In the genomic region with DNA sequence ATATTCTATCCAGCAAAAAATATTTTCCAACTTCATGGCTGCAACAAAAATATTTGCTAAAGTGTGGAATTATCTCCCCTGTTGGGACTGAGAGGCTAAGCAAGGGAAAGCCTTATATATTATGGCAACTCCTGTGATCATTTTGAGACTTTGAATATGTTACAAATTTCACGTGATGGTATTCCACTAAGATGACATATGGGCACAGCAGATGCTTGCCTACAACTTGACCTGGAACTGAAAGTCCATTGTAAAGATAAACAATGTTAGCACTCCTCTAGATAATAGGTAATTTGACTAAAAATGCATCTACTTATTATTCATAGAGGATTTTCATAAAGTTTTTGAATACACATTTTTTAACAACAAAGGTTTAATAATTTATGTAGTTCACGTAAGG, we compare ENCODE assay signal across 24 cellular contexts.
"Had no signal": no experiment of that assay in that cellular context is flagged by ENCODE, and none has a peak within 500 bp of the region (broad histone marks: within the 10 kb centered on the region; RNA-seq: fewer than 3 reads in every experiment).

No MANE protein-coding gene starts in this region.

- H3K4me3 Mint-ChIP-seq: T-cell had no signal

- H3K36me3 Mint-ChIP-seq: T-cell had no signal

- H3K27ac Mint-ChIP-seq: T-cell had no signal

- DNase-seq: IMR-90, Karpas-422, KG1, MG63, NCI-H1092, NCI-H1105 treated with DMSO at 0.1 percent for 48 hours, NCI-H1417 treated with DMSO at 0.1 percent for 48 hours, NCI-H146, NCI-H1694 treated with DMSO at 0.1 percent for 48 hours, NCI-H1930, NCI-H2081, NCI-H2107, NCI-H226, NCI-H446, NCI-H510A, NCI-H524 treated with DMSO at 0.1 percent for 48 hours, NCI-H69, NCI-H774, SHP77, SK-N-SH, SW 1271, T-cell had no signal

- H3K27me3 Mint-ChIP-seq: T-cell had no signal

- ATAC-seq: HepG2, Panc1, T-cell had no signal

- H3K4me1 Mint-ChIP-seq: T-cell had no signal
